ENCODE assay signal across 8 cellular contexts in genomic region chr14:93206793-93207467, GRCh38. TPM values are rescaled to one million over a fixed set of nuclear protein-coding genes. Genes with fewer than 3 reads are reported as not detected.
A peak's percentile ranks its signal among the peaks of the same experiment; 100 is the strongest.
DNase-seq lines count a peak whose midpoint lies in the region; ATAC-seq, FAIRE-seq and TF ChIP-seq lines count a peak whose summit lies in the region.

GON7 (minus strand) TSS chr14:93207065; CDS start chr14:93207037, 28 bp downstream.
UBR7 (plus strand) TSS chr14:93207256; CDS start chr14:93207292, 36 bp downstream.

- peaks cover 47% of the 10 kb centered on the region for H3K36me3 ChIP-seq in OCI-LY7 (ENCODE audit: insufficient read depth, low read length)
- H3K36me3 ChIP-seq in endothelial cell of umbilical vein (ENCODE audit: control insufficient read depth in 2 of 2, extremely low read depth in 1 of 2, insufficient read depth in 2 of 2, low read length in 2 of 2): no peaks in the 10 kb centered on the region

- TF ChIP-seq CTCF in OCI-LY7 (conservative IDR thresholded peaks at IDR 0.05; ENCODE audit: low read length): no peak
- TF ChIP-seq CTCF in endothelial cell of umbilical vein (IDR thresholded peaks at IDR 0.05; ENCODE audit: extremely low read depth in 1 of 2, insufficient read depth in 1 of 2, low read depth in 1 of 2, low read length in 2 of 2): peak in 1 of 2 donors; percentile 12

- DNase-seq in DMS114 treated with DMSO at 0.1 percent for 48 hours (lab: John Stamatoyannopoulos, UW; ENCODE audit: unreplicated experiment): peak; percentile 91
- DNase-seq in HuH-7.5 (ENCODE audit: low spot score): peak; percentile 76
- peak; percentile 94 for DNase-seq in OCI-LY7 (ENCODE audit: low spot score)
- peak; percentile 70 for DNase-seq in activated T-cell treated with anti-CD3 and anti-CD28 coated beads for 1 hour (ENCODE audit: low read depth)
- DNase-seq in endothelial cell of umbilical vein (ENCODE audit: low read depth, low spot score): peak; percentile 97
- peak; percentile 95 for DNase-seq in middle frontal gyrus (ENCODE audit: extremely low spot score, low spot score)
- peak; percentile 84 to 86 for DNase-seq in stimulated activated CD8-positive, alpha-beta memory T cell treated with anti-CD3 and anti-CD28 coated beads, Interleukin-2, amount 100 ng/mL, for 48 hours (ENCODE audit: low read depth in 2 of 2)

- no TSS peak for BruUV-seq in OCI-LY7 (replicated peaks; lab: Mats Ljungman, UMichigan)
- TSS peak; percentile 46 for BruUV-seq in endothelial cell of umbilical vein (replicated peaks; lab: Mats Ljungman, UMichigan)

- POLR2A ChIA-PET in OCI-LY7 (lab: Charles Lee) (interaction anchor here (0.7 to 3.6 kb wide), 6 partner anchors 11 to 28 kb away, joined by 3 to 17 read pairs (median 8); partner anchors contain the start of genes LYSET and MOAP1), endothelial cell of umbilical vein (lab: Charles Lee) (interaction anchor here (1.0 to 1.6 kb wide), 4 partner anchors 10 to 125 kb away, joined by 3 to 8 read pairs (median 6); partner anchors contain the start of genes LYSET and MOAP1)

- H3K9me1 ChIP-seq in endothelial cell of umbilical vein (replicated peaks; ENCODE audit: control insufficient read depth, extremely low read depth, insufficient read depth, low read length): no peaks in the 10 kb centered on the region

- H3K4me1 ChIP-seq in OCI-LY7 (ENCODE audit: insufficient read depth, low read length, poor library complexity, severe bottlenecking) (peaks cover 66% of the 10 kb centered on the region), endothelial cell of umbilical vein (ENCODE audit: control insufficient read depth, extremely low read depth, insufficient read depth, low read length) (peaks cover 12% of the 10 kb centered on the region)

- H3K27me3 ChIP-seq in endothelial cell of umbilical vein (ENCODE audit: control insufficient read depth in 2 of 2, insufficient read depth in 2 of 2, low read length in 2 of 2): no peaks in the 10 kb centered on the region

- peaks cover 25% of the 10 kb centered on the region for H4K20me1 ChIP-seq in OCI-LY7 (ENCODE audit: insufficient read depth, low read length)
- H4K20me1 ChIP-seq in endothelial cell of umbilical vein (replicated peaks; ENCODE audit: control insufficient read depth, extremely low read depth, insufficient read depth, low read length): no peaks in the 10 kb centered on the region

- H3K4me3 ChIP-seq in OCI-LY7 (ENCODE audit: low read depth, low read length, poor library complexity, severe bottlenecking): peak within 1 kb of the TSS; percentile 84
- peak within 1 kb of the TSS; percentile 77 to 88 (median 77) for H3K4me3 ChIP-seq in endothelial cell of umbilical vein (replicated peaks in 1 of 3; ENCODE audit: insufficient read depth in 1 of 3, low read depth in 1 of 3, low read length in 3 of 3)

- peak; percentile 78 for ATAC-seq in GM21526 (IDR thresholded peaks at IDR 0.05; ENCODE audit: low FRiP score, unreplicated experiment)

- H3K79me2 ChIP-seq in OCI-LY7 (ENCODE audit: insufficient read depth, low read depth, low read length) (peaks cover 87% of the 10 kb centered on the region), endothelial cell of umbilical vein (ENCODE audit: control insufficient read depth, insufficient read depth, low read length) (peaks cover 38% of the 10 kb centered on the region)

- dilution Hi-C loops in endothelial cell of umbilical vein (cut with MboI; ENCODE audit: extremely low pct_ligation_motif_present, low sequenced_read_pairs): no loop called here

- H3K9me3 ChIP-seq in OCI-LY7 (ENCODE audit: low read length) (no peaks in the 10 kb centered on the region), endothelial cell of umbilical vein (replicated peaks; ENCODE audit: control insufficient read depth, insufficient read depth, low read length) (no peaks in the 10 kb centered on the region)

- CTCF ChIA-PET in OCI-LY7 (lab: Charles Lee; ENCODE audit: unreplicated experiment) (interaction anchor here (0.6 to 1.7 kb wide), 4 partner anchors 22 to 557 kb away, joined by 3 to 5 read pairs (median 3); no protein-coding TSS in a partner anchor), endothelial cell of umbilical vein (lab: Charles Lee) (interaction anchor here (0.8 to 2.6 kb wide), 23 partner anchors 9 to 793 kb away, joined by 3 to 33 read pairs (median 5); partner anchors contain the start of genes ITPK1, LYSET and MOAP1)

- H3K9me2 ChIP-seq in OCI-LY7 (ENCODE audit: insufficient read depth, low read length): no peaks in the 10 kb centered on the region

- intact Hi-C loops in OCI-LY7 (cut with micrococcal nuclease; ENCODE audit: unreplicated experiment) (loop anchor here (1.0 to 10.0 kb wide), 4 partner anchors 22 to 758 kb away; partner anchors contain the start of genes BTBD7, ITPK1 and LYSET), endothelial cell of umbilical vein (cut with micrococcal nuclease) (loop anchor here (1.0 kb wide), 5 partner anchors 22 to 819 kb away; partner anchors contain the start of genes BTBD7, LYSET and OTUB2)

- TF ChIP-seq POLR2A in endothelial cell of umbilical vein (IDR thresholded peaks at IDR 0.05; ENCODE audit: low read depth, low read length): peak; percentile 76

- H3K27ac ChIP-seq in OCI-LY7 (ENCODE audit: low read depth, low read length, poor library complexity, severe bottlenecking): peak within 1 kb of the TSS; percentile 66
- peak within 1 kb of the TSS; percentile 79 for H3K27ac ChIP-seq in endothelial cell of umbilical vein (ENCODE audit: insufficient read depth, low read depth, low read length)

- FAIRE-seq in endothelial cell of umbilical vein (lab: Jason Lieb, UNC): peak; percentile 89

- H2AFZ ChIP-seq in OCI-LY7 (ENCODE audit: low read length): peak within 1 kb of the TSS; percentile 54
- H2AFZ ChIP-seq in endothelial cell of umbilical vein (ENCODE audit: low read depth, low read length): peak within 1 kb of the TSS; percentile 83

- peak within 1 kb of the TSS; percentile 85 for H3K9ac ChIP-seq in endothelial cell of umbilical vein (replicated peaks; ENCODE audit: extremely low read depth, insufficient read depth, low read length)

- H3K4me2 ChIP-seq in OCI-LY7 (ENCODE audit: low read length) (peak within 1 kb of the TSS; percentile 90), endothelial cell of umbilical vein (ENCODE audit: insufficient read depth, low read length) (peak within 1 kb of the TSS; percentile 91)

TF ChIP-seq in endothelial cell of umbilical vein, 7 proteins besides CTCF, POLR2A, EP300 and RAD21:
- TF ChIP-seq POLR2AphosphoS5 (IDR thresholded peaks at IDR 0.05; ENCODE audit: insufficient read depth, low read depth, low read length) (peak; percentile 81), JUN (IDR thresholded peaks at IDR 0.05; ENCODE audit: borderline replicate concordance, insufficient read depth, insufficient read length, low read depth) (no peak)

RNA-seq across cellular contexts. Expression of gene GON7, which starts in this region (rescaled TPM):
- 54.8 and 78.7 TPM in 2 replicates for total RNA-seq in OCI-LY7 (2014; rRNA removed; shearing (Covaris generic))
- total RNA-seq in OCI-LY7 (2022) (27.9 and 28.9 TPM in 2 replicates), endothelial cell of umbilical vein (11.1 and 11.5 TPM in 2 replicates)
- polyA plus RNA-seq in endothelial cell of umbilical vein: 3.7 and 5.5 TPM in 2 replicates
- 7.4 and 10.5 TPM in 2 replicates for polyA plus RNA-seq in endothelial cell of umbilical vein (2011; cell fraction: cytosol; rRNA removed)
- polyA plus RNA-seq in endothelial cell of umbilical vein (2011; cell fraction: nucleus; rRNA removed): 2.9 and 4.6 TPM in 2 replicates
- polyA plus RNA-seq in endothelial cell of umbilical vein (2012): 13.2 and 14.2 TPM in 2 replicates
- 1.5 and 2.8 TPM in 2 replicates for polyA minus RNA-seq in endothelial cell of umbilical vein
- 7.5 TPM for polyA minus RNA-seq in endothelial cell of umbilical vein (2011; cell fraction: cytosol; rRNA and poly(A)+ RNA removed)
- 1.2 and 2.3 TPM in 2 replicates for polyA minus RNA-seq in endothelial cell of umbilical vein (2011; cell fraction: nucleus; rRNA and poly(A)+ RNA removed)

RNA-seq across cellular contexts. Expression of gene UBR7, which starts in this region (rescaled TPM):
- 45.1 and 76.5 TPM in 2 replicates for total RNA-seq in OCI-LY7 (2014; rRNA removed; shearing (Covaris generic))
- total RNA-seq in OCI-LY7 (2022): 38.1 and 38.5 TPM in 2 replicates
- 22.2 and 24.1 TPM in 2 replicates for total RNA-seq in endothelial cell of umbilical vein
- polyA plus RNA-seq in endothelial cell of umbilical vein: 14.6 and 16.8 TPM in 2 replicates
- polyA plus RNA-seq in endothelial cell of umbilical vein (2011; cell fraction: cytosol; rRNA removed): 21.0 and 22.0 TPM in 2 replicates
- 15.2 and 18.0 TPM in 2 replicates for polyA plus RNA-seq in endothelial cell of umbilical vein (2011; cell fraction: nucleus; rRNA removed)
- polyA plus RNA-seq in endothelial cell of umbilical vein (2012): 15.3 and 23.6 TPM in 2 replicates
- polyA minus RNA-seq in endothelial cell of umbilical vein: 14.3 and 16.2 TPM in 2 replicates
- polyA minus RNA-seq in endothelial cell of umbilical vein (2011; cell fraction: cytosol; rRNA and poly(A)+ RNA removed): 26.0 TPM
- polyA minus RNA-seq in endothelial cell of umbilical vein (2011; cell fraction: nucleus; rRNA and poly(A)+ RNA removed): 8.3 and 9.6 TPM in 2 replicates

Comparison
In these comparisons a context has a peak if more than half of its experiments do, and no peak if none do; other contexts are left out.
1. Peak in every context shown above with its lines: DNase-seq, ATAC-seq, H3K4me3 ChIP-seq and H3K27ac ChIP-seq.